In genomic region chr18:23502516-23503037, GRCh38 we compare ENCODE assay signal across 8 cellular contexts. TPM values are rescaled to one million over a fixed set of nuclear protein-coding genes. Genes with fewer than 3 reads are reported as not detected.
DNase-seq lines count a peak whose midpoint lies in the region; ATAC-seq and TF ChIP-seq lines count a peak whose summit lies in the region.

No MANE protein-coding gene starts in this region.

- H3K36me3 Mint-ChIP-seq in dendritic cell treated with granulocyte-macrophage colony-stimulating factor and Interleukin-4, amounts not matched to agents 40 ng/mL and 50 ng/mL, for 4 days (ENCODE audit: low read depth): peaks cover 23% of the 10 kb centered on the region
- peaks cover 6% of the 10 kb centered on the region for H3K36me3 Mint-ChIP-seq in natural killer cell treated with Interleukin-12 subunit alpha and Interleukin-12 subunit beta and Interleukin-15 and Interleukin-18, amount 100 ng/mL, for 72 hours

- H3K27ac ChIP-seq in C4-2B: peak overlapping the region; percentile 82

- no peak for ATAC-seq in natural killer cell treated with Interleukin-12 subunit alpha and Interleukin-12 subunit beta and Interleukin-15 and Interleukin-18, amount 100 ng/mL, for 72 hours

- intact Hi-C loops in dendritic cell treated with granulocyte-macrophage colony-stimulating factor and Interleukin-4, amounts not matched to agents 40 ng/mL and 50 ng/mL, for 4 days (cut with micrococcal nuclease): loop anchor here (1.0 to 2.0 kb wide), 2 partner anchors 49 to 84 kb away; partner anchors contain the start of genes NPC1 and RIOK3

- no peak for TF ChIP-seq CTCF in C4-2B (conservative IDR thresholded peaks at IDR 0.05)
- no peak for TF ChIP-seq CTCF in LNCaP clone FGC (IDR thresholded peaks at IDR 0.05; ENCODE audit: control insufficient read depth, extremely low read depth, insufficient read depth)

- H3K4me3 Mint-ChIP-seq in dendritic cell treated with granulocyte-macrophage colony-stimulating factor and Interleukin-4, amounts not matched to agents 40 ng/mL and 50 ng/mL, for 4 days: peak overlapping the region; percentile 87
- H3K4me3 Mint-ChIP-seq in natural killer cell treated with Interleukin-12 subunit alpha and Interleukin-12 subunit beta and Interleukin-15 and Interleukin-18, amount 100 ng/mL, for 72 hours: peak overlapping the region; percentile 83

- H3K27ac Mint-ChIP-seq in dendritic cell treated with granulocyte-macrophage colony-stimulating factor and Interleukin-4, amounts not matched to agents 40 ng/mL and 50 ng/mL, for 4 days: peak overlapping the region; percentile 97
- peak overlapping the region; percentile 90 to 92 for H3K27ac Mint-ChIP-seq in natural killer cell treated with Interleukin-12 subunit alpha and Interleukin-12 subunit beta and Interleukin-15 and Interleukin-18, amount 100 ng/mL, for 72 hours

- no peaks in the 10 kb centered on the region for H3K27me3 Mint-ChIP-seq in dendritic cell treated with granulocyte-macrophage colony-stimulating factor and Interleukin-4, amounts not matched to agents 40 ng/mL and 50 ng/mL, for 4 days
- no peaks in the 10 kb centered on the region for H3K27me3 Mint-ChIP-seq in natural killer cell treated with Interleukin-12 subunit alpha and Interleukin-12 subunit beta and Interleukin-15 and Interleukin-18, amount 100 ng/mL, for 72 hours

- DNase-seq in LNCaP clone FGC (ENCODE audit: low read depth) (no peak), dermis blood vessel endothelial cell (no peak), COR-L47 (lab: John Stamatoyannopoulos, UW) (no peak), T-helper 9 cell (no peak), COLO668 (lab: John Stamatoyannopoulos, UW; ENCODE audit: unreplicated experiment) (no peak)
- DNase-seq in natural killer cell treated with Interleukin-12 subunit alpha and Interleukin-12 subunit beta and Interleukin-15 and Interleukin-18, amount 100 ng/mL, for 72 hours (ENCODE audit: low spot score): no peak

- no peaks in the 10 kb centered on the region for H3K9me3 Mint-ChIP-seq in dendritic cell treated with granulocyte-macrophage colony-stimulating factor and Interleukin-4, amounts not matched to agents 40 ng/mL and 50 ng/mL, for 4 days
- H3K9me3 Mint-ChIP-seq in natural killer cell treated with Interleukin-12 subunit alpha and Interleukin-12 subunit beta and Interleukin-15 and Interleukin-18, amount 100 ng/mL, for 72 hours: no peaks in the 10 kb centered on the region

- H3K4me1 Mint-ChIP-seq in dendritic cell treated with granulocyte-macrophage colony-stimulating factor and Interleukin-4, amounts not matched to agents 40 ng/mL and 50 ng/mL, for 4 days (ENCODE audit: low read depth): peaks cover 53% of the 10 kb centered on the region
- H3K4me1 Mint-ChIP-seq in natural killer cell treated with Interleukin-12 subunit alpha and Interleukin-12 subunit beta and Interleukin-15 and Interleukin-18, amount 100 ng/mL, for 72 hours (ENCODE audit: low read depth in 2 of 2): peaks cover 33 to 39% of the 10 kb centered on the region in 2 donors

- H3K4me3 ChIP-seq in LNCaP clone FGC (ENCODE audit: low read depth, low read length): peak overlapping the region; percentile 59

RNA-seq across cellular contexts. Expression of gene RMC1, which starts 0.7 kb away (rescaled TPM):
- 10 to 100 TPM; 58.8 to 61.1 TPM for total RNA-seq in natural killer cell treated with Interleukin-12 subunit alpha and Interleukin-12 subunit beta and Interleukin-15 and Interleukin-18, amount 100 ng/mL, for 72 hours
- 28.8 and 33.1 TPM in 2 replicates for total RNA-seq in dermis blood vessel endothelial cell

RNA-seq across cellular contexts. Expression of gene RIOK3, which starts 49.5 kb away (rescaled TPM):
- 10 to 100 TPM; 71.5 to 95.4 TPM for total RNA-seq in natural killer cell treated with Interleukin-12 subunit alpha and Interleukin-12 subunit beta and Interleukin-15 and Interleukin-18, amount 100 ng/mL, for 72 hours
- total RNA-seq in dermis blood vessel endothelial cell: 51.4 and 68.1 TPM in 2 replicates
